ENCODE assay signal across 1 cellular context in genomic region chr19:49590071-49590970, GRCh38.
TF ChIP-seq lines count a peak whose summit lies in the region.

No MANE protein-coding gene starts in this region.

TF ChIP-seq in HepG2, 621 proteins besides CTCF, POLR2A, EP300 and RAD21 (continued from another document and continues in another):
- TF ChIP-seq NR2F6 (IDR thresholded peaks at IDR 0.05) (no peak), NR2F6 (CRISPR knock-in tag; IDR thresholded peaks at IDR 0.05) (no peak), ZNF572 (CRISPR knock-in tag; IDR thresholded peaks at IDR 0.05) (no peak), ZNF691 (CRISPR knock-in tag; IDR thresholded peaks at IDR 0.05; ENCODE audit: borderline replicate concordance, low read depth) (no peak), U2AF2 (IDR thresholded peaks at IDR 0.05; ENCODE audit: low read depth, low read length) (no peak), ZNF20 (CRISPR knock-in tag; IDR thresholded peaks at IDR 0.05) (no peak), RXRB (CRISPR knock-in tag; IDR thresholded peaks at IDR 0.05; ENCODE audit: borderline replicate concordance) (peak; percentile 27; the same call in 1 of the 2 replicates), AKNA (CRISPR knock-in tag; IDR thresholded peaks at IDR 0.05; ENCODE audit: borderline replicate concordance) (no peak), JUND (CRISPR knock-in tag; IDR thresholded peaks at IDR 0.05) (no peak; the same call in 1 of the 2 replicates), ZNF446 (CRISPR knock-in tag; IDR thresholded peaks at IDR 0.05) (peak; percentile 91), ZNF784 (CRISPR knock-in tag; IDR thresholded peaks at IDR 0.05; ENCODE audit: borderline replicate concordance) (peak; percentile 58; the same call in 1 of the 2 replicates), ZNF749 (CRISPR knock-in tag; IDR thresholded peaks at IDR 0.05; ENCODE audit: borderline replicate concordance) (no peak; the same call in 1 of the 2 replicates), HNF4G (IDR thresholded peaks at IDR 0.05; ENCODE audit: borderline replicate concordance, low read depth, low read length) (no peak), HNF4G (CRISPR knock-in tag; IDR thresholded peaks at IDR 0.05; ENCODE audit: borderline replicate concordance, low read depth) (0 out of 2 replicates have a peak, but pooled peaks have one; percentile 11), DMTF1 (CRISPR knock-in tag; IDR thresholded peaks at IDR 0.05) (no peak), ZSCAN9 (CRISPR knock-in tag; IDR thresholded peaks at IDR 0.05; ENCODE audit: borderline replicate concordance) (no peak), NR1H2 (CRISPR knock-in tag; IDR thresholded peaks at IDR 0.05; ENCODE audit: borderline replicate concordance, low read depth) (no peak), TFAP4 (IDR thresholded peaks at IDR 0.05; ENCODE audit: borderline replicate concordance, low read depth) (no peak), ZNF235 (CRISPR knock-in tag; IDR thresholded peaks at IDR 0.05; ENCODE audit: borderline replicate concordance) (0 out of 2 replicates have a peak, but pooled peaks have one; percentile 67), MTA1 (CRISPR knock-in tag; IDR thresholded peaks at IDR 0.05; ENCODE audit: borderline replicate concordance) (peak; percentile 23; the same call in 1 of the 2 replicates), ZKSCAN1 (IDR thresholded peaks at IDR 0.05; ENCODE audit: low read length) (no peak), ZNF550 (CRISPR knock-in tag; IDR thresholded peaks at IDR 0.05; ENCODE audit: borderline replicate concordance) (no peak), TRIM22 (IDR thresholded peaks at IDR 0.05) (no peak)
- TF ChIP-seq, protein P1, sequence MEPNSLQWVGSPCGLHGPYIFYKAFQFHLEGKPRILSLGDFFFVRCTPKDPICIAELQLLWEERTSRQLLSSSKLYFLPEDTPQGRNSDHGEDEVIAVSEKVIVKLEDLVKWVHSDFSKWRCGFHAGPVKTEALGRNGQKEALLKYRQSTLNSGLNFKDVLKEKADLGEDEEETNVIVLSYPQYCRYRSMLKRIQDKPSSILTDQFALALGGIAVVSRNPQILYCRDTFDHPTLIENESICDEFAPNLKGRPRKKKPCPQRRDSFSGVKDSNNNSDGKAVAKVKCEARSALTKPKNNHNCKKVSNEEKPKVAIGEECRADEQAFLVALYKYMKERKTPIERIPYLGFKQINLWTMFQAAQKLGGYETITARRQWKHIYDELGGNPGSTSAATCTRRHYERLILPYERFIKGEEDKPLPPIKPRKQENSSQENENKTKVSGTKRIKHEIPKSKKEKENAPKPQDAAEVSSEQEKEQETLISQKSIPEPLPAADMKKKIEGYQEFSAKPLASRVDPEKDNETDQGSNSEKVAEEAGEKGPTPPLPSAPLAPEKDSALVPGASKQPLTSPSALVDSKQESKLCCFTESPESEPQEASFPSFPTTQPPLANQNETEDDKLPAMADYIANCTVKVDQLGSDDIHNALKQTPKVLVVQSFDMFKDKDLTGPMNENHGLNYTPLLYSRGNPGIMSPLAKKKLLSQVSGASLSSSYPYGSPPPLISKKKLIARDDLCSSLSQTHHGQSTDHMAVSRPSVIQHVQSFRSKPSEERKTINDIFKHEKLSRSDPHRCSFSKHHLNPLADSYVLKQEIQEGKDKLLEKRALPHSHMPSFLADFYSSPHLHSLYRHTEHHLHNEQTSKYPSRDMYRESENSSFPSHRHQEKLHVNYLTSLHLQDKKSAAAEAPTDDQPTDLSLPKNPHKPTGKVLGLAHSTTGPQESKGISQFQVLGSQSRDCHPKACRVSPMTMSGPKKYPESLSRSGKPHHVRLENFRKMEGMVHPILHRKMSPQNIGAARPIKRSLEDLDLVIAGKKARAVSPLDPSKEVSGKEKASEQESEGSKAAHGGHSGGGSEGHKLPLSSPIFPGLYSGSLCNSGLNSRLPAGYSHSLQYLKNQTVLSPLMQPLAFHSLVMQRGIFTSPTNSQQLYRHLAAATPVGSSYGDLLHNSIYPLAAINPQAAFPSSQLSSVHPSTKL (CRISPR knock-in tag; IDR thresholded peaks at IDR 0.05), result 0 out of 2 replicates have a peak, but pooled peaks have one; percentile 34
- TF ChIP-seq, protein P2, sequence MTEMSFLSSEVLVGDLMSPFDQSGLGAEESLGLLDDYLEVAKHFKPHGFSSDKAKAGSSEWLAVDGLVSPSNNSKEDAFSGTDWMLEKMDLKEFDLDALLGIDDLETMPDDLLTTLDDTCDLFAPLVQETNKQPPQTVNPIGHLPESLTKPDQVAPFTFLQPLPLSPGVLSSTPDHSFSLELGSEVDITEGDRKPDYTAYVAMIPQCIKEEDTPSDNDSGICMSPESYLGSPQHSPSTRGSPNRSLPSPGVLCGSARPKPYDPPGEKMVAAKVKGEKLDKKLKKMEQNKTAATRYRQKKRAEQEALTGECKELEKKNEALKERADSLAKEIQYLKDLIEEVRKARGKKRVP (CRISPR knock-in tag; IDR thresholded peaks at IDR 0.05), result no peak
- TF ChIP-seq, protein P3, sequence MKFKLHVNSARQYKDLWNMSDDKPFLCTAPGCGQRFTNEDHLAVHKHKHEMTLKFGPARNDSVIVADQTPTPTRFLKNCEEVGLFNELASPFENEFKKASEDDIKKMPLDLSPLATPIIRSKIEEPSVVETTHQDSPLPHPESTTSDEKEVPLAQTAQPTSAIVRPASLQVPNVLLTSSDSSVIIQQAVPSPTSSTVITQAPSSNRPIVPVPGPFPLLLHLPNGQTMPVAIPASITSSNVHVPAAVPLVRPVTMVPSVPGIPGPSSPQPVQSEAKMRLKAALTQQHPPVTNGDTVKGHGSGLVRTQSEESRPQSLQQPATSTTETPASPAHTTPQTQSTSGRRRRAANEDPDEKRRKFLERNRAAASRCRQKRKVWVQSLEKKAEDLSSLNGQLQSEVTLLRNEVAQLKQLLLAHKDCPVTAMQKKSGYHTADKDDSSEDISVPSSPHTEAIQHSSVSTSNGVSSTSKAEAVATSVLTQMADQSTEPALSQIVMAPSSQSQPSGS (CRISPR knock-in tag; IDR thresholded peaks at IDR 0.05), result peak; percentile 56; the same call in 1 of the 2 replicates
- TF ChIP-seq, protein P4, sequence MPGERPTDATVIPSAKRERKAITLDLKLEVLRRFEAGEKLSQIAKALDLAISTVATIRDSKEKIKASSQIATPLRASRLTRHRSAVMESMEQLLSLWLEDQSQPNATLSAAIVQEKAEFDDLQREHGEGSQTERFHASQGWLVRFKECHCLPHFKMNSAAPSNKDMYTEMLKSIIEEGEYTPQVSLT (CRISPR knock-in tag; IDR thresholded peaks at IDR 0.05; ENCODE audit: borderline replicate concordance, low read depth), result no peak
- TF ChIP-seq, protein P5, sequence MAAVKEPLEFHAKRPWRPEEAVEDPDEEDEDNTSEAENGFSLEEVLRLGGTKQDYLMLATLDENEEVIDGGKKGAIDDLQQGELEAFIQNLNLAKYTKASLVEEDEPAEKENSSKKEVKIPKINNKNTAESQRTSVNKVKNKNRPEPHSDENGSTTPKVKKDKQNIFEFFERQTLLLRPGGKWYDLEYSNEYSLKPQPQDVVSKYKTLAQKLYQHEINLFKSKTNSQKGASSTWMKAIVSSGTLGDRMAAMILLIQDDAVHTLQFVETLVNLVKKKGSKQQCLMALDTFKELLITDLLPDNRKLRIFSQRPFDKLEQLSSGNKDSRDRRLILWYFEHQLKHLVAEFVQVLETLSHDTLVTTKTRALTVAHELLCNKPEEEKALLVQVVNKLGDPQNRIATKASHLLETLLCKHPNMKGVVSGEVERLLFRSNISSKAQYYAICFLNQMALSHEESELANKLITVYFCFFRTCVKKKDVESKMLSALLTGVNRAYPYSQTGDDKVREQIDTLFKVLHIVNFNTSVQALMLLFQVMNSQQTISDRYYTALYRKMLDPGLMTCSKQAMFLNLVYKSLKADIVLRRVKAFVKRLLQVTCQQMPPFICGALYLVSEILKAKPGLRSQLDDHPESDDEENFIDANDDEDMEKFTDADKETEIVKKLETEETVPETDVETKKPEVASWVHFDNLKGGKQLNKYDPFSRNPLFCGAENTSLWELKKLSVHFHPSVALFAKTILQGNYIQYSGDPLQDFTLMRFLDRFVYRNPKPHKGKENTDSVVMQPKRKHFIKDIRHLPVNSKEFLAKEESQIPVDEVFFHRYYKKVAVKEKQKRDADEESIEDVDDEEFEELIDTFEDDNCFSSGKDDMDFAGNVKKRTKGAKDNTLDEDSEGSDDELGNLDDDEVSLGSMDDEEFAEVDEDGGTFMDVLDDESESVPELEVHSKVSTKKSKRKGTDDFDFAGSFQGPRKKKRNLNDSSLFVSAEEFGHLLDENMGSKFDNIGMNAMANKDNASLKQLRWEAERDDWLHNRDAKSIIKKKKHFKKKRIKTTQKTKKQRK (IDR thresholded peaks at IDR 0.05; ENCODE audit: low read length), result no peak
